33 cellular contexts compared by ENCODE assay signal in the genomic region with DNA sequence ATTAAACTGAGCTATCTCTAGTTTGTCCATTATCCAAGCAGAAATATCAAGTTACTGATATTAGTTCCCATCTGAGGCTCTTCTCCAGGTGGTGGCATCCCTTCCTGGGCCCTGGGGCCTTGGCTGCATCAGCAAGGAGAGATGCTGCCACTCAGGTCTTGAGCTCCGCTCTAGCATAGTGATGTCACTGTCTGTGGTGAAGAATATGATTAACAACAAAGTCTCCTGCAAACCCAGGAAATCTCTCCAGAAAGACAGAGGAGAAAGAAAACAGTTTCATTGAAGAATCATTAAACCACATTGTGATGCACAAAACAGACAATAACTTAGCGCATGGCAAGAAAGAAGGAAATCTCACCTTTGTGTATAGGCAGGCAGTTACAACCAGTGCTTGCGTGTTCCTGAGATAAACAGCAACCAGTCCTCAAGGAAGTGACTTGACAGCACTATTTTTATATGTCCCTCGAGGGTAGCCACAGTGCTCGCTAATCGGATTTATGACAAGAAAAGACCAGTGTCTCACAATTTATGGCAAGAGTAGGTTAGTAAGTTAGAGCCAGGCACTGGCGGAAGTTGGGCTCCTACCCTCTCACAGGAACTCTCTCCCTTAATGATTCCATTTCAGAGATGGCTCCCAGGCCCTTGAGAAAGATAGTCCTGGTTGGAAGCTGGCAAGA.
"Had no signal": no experiment of that assay in that cellular context is flagged by ENCODE, and none has a peak within 500 bp of the region (broad histone marks: within the 10 kb centered on the region; RNA-seq: fewer than 3 reads in every experiment).

No MANE protein-coding gene starts in this region.

- H3K36me3 ChIP-seq: adrenal gland, SJCRH30 had no signal

- H3K27ac Mint-ChIP-seq: activated B cell treated with CpG ODN at 0.5 μM for 24 hours; activated CD4-positive, alpha-beta T cell treated with anti-CD3 and anti-CD28 coated beads, Interleukin-2, amount 10 ng/mL, durations not matched to agents 24 days and 14 days; activated CD8-positive, alpha-beta T cell treated with anti-CD3 and anti-CD28 coated beads for 36 hours; activated naive CD4-positive, alpha-beta T cell treated with anti-CD3 and anti-CD28 coated beads for 36 hours; activated naive CD4-positive, alpha-beta T cell treated with anti-CD3 and anti-CD28 coated beads, Interleukin-2, amount 50 U/mL, for 72 hours; activated T-helper 1 cell treated with anti-CD3 and anti-CD28 coated beads, Interleukin-12 subunit alpha, Interleukin-12 subunit beta, Interleukin-2, Interleukin-4 antibody, amounts not matched to agents 30 ng/mL and 10 ng/mL and 1 ng/mL, durations not matched to agents 14 hours and 24 hours and 36 hours; brain; T-helper 1 cell treated with Interleukin-12 subunit alpha and Interleukin-12 subunit beta and Interleukin-4 antibody, amounts not matched to agents 30 μg/mL and 1 μg/mL, for 36 hours; T-helper 2 cell treated with Interferon-gamma antibody and Interleukin-4, amounts not matched to agents 5 μg/mL and 100 μg/mL, for 36 hours had no signal

- H3K9ac ChIP-seq: SK-N-SH had no signal

- H3K4me2 ChIP-seq: SK-N-SH had no signal

- H3K4me1 ChIP-seq: adrenal gland, SJCRH30 had no signal

- H3K4me3 Mint-ChIP-seq: activated B cell treated with CpG ODN at 0.5 μM for 24 hours; activated CD4-positive, alpha-beta T cell treated with anti-CD3 and anti-CD28 coated beads, Interleukin-2, amount 10 ng/mL, durations not matched to agents 24 days and 14 days; activated CD8-positive, alpha-beta T cell treated with anti-CD3 and anti-CD28 coated beads for 36 hours; activated naive CD4-positive, alpha-beta T cell treated with anti-CD3 and anti-CD28 coated beads for 36 hours; activated T-helper 1 cell treated with anti-CD3 and anti-CD28 coated beads, Interleukin-12 subunit alpha, Interleukin-12 subunit beta, Interleukin-2, Interleukin-4 antibody, amounts not matched to agents 30 ng/mL and 10 ng/mL and 1 ng/mL, durations not matched to agents 14 hours and 24 hours and 36 hours; brain; T-helper 1 cell treated with Interleukin-12 subunit alpha and Interleukin-12 subunit beta and Interleukin-4 antibody, amounts not matched to agents 30 μg/mL and 1 μg/mL, for 36 hours; T-helper 2 cell treated with Interferon-gamma antibody and Interleukin-4, amounts not matched to agents 5 μg/mL and 100 μg/mL, for 36 hours had no signal

- H3K27ac ChIP-seq: adrenal gland, SJCRH30 had no signal

- H3K9me3 Mint-ChIP-seq: activated B cell treated with CpG ODN at 0.5 μM for 24 hours had no signal

- H3K36me3 Mint-ChIP-seq: brain had no signal

- H3K9me3 ChIP-seq: adrenal gland, SJCRH30, SK-N-SH had no signal

- H3K27me3 ChIP-seq: adrenal gland, SJCRH30 had no signal

- ATAC-seq: activated CD8-positive, alpha-beta T cell treated with anti-CD3 and anti-CD28 coated beads for 36 hours; Panc1 had no signal

- H3K4me1 Mint-ChIP-seq: activated B cell treated with CpG ODN at 0.5 μM for 24 hours, brain had no signal

- H3K4me3 ChIP-seq: adrenal gland, SJCRH30 had no signal

- DNase-seq: activated B cell treated with CpG ODN at 0.5 μM for 24 hours; activated CD4-positive, alpha-beta T cell treated with anti-CD3 and anti-CD28 coated beads, Interleukin-2, amount 10 ng/mL, durations not matched to agents 24 days and 14 days; activated CD4-positive, alpha-beta T cell treated with anti-CD3 and anti-CD28 coated beads, Interleukin-2, amount 50 U/mL, for 4 hours; activated CD4-positive, CD25-positive, alpha-beta regulatory T cell treated with anti-CD3 and anti-CD28 coated beads, Interleukin-2, amount 50 U/mL, for 72 hours; activated CD8-positive, alpha-beta T cell treated with anti-CD3 and anti-CD28 coated beads for 36 hours; activated gamma-delta T cell treated with Interleukin-2 at 50 U/mL for 16 hours; activated naive CD4-positive, alpha-beta T cell treated with anti-CD3 and anti-CD28 coated beads for 36 hours; activated T-cell treated with anti-CD3 and anti-CD28 coated beads, Interleukin-2, amount 50 U/mL, for 1 hour; adrenal gland; anterior cingulate cortex; caudate nucleus; cerebellar nuclear complex; Kasumi-1; NCI-H1105; NCI-H1417 treated with DMSO at 0.1 percent for 48 hours; NCI-H187 treated with DMSO at 0.1 percent for 48 hours; NCI-H2081; NCI-H2171 treated with DMSO at 0.1 percent for 48 hours; NCI-H2227 treated with DMSO at 0.1 percent for 48 hours; NCI-H446; NCI-H510A treated with DMSO at 0.1 percent for 48 hours; NCI-H526 treated with DMSO at 0.1 percent for 48 hours; NCI-H774; SHP77; SJCRH30; SK-N-SH had no signal

- FAIRE-seq: TTC549 had no signal

- H3K27me3 Mint-ChIP-seq: activated CD4-positive, alpha-beta T cell treated with anti-CD3 and anti-CD28 coated beads, Interleukin-2, amount 10 ng/mL, durations not matched to agents 24 days and 14 days had no signal
